ENCODE assay signal across 21 cellular contexts in the genomic region with DNA sequence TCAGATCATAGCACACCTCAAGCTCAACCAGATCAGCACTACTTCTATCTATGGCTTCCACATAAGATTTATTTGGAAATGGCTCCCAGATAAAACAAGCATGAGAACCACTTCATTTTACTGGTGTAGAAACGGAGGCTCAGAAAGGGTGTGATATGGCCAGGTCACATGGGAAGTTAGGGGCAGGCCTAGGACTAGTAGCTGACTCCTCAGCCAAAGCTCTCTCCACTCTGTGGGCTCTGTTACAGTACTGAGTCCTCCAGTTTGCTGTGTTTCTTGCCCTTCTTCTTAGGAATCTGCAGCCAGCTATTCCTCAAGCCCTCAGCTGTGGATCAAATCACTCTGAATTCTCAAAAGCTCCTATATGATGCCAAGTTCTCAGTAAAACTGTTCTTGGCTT. TPM values are rescaled to one million over a fixed set of nuclear protein-coding genes. Genes with fewer than 3 reads are reported as not detected.
"Had no signal": no experiment of that assay in that cellular context is flagged by ENCODE, and none has a peak within 500 bp of the region (broad histone marks: within the 10 kb centered on the region; RNA-seq: fewer than 3 reads in every experiment).

No MANE protein-coding gene starts in this region.

- H3K27ac Mint-ChIP-seq: activated CD8-positive, alpha-beta memory T cell treated with anti-CD3 and anti-CD28 coated beads, Interleukin-2, amount 10 ng/mL, durations not matched to agents 7 days and 5 days; activated naive CD8-positive, alpha-beta T cell treated with anti-CD3 and anti-CD28 coated beads for 36 hours; activated T-cell treated with anti-CD3 and anti-CD28 coated beads, Interleukin-2, amount 50 U/mL, for 24 hours; natural killer cell; stimulated activated naive CD8-positive, alpha-beta T cell treated with anti-CD3 and anti-CD28 coated beads, Interleukin-15, Interleukin-2, amounts not matched to agents 100 ng/mL and 50 ng/mL, for 24 hours had no signal

- DNase-seq: activated CD4-positive, alpha-beta T cell treated with anti-CD3 and anti-CD28 coated beads for 1 hour; activated CD4-positive, alpha-beta T cell treated with anti-CD3 and anti-CD28 coated beads, Interleukin-2, amount 50 U/mL, for 48 hours; activated CD8-positive, alpha-beta memory T cell treated with anti-CD3 and anti-CD28 coated beads, Interleukin-2, amount 10 ng/mL, durations not matched to agents 7 days and 5 days; activated effector memory CD4-positive, alpha-beta T cell treated with Interleukin-2 at 50 U/mL for 16 hours; activated naive CD8-positive, alpha-beta T cell treated with anti-CD3 and anti-CD28 coated beads for 36 hours; activated T-cell treated with anti-CD3 and anti-CD28 coated beads, Interleukin-2, amount 50 U/mL, for 24 hours; central memory CD4-positive, alpha-beta T cell; cortex of kidney; effector CD8-positive, alpha-beta T cell; gastrocnemius medialis; kidney; natural killer cell; occipital lobe; stimulated activated CD4-positive, alpha-beta T cell treated with anti-CD3 and anti-CD28 coated beads, Interleukin-4, amount 100 ng/mL, for 24 hours; T1000; testis had no signal

- H3K4me3 ChIP-seq: gastrocnemius medialis, lung, testis, vagina had no signal

- H3K27ac ChIP-seq: gastrocnemius medialis, testis, vagina had no signal

- H3K4me1 ChIP-seq: testis had no signal

- H3K4me3 Mint-ChIP-seq: activated CD8-positive, alpha-beta memory T cell treated with anti-CD3 and anti-CD28 coated beads, Interleukin-2, amount 10 ng/mL, durations not matched to agents 7 days and 5 days; activated naive CD8-positive, alpha-beta T cell treated with anti-CD3 and anti-CD28 coated beads for 36 hours; activated T-cell treated with anti-CD3 and anti-CD28 coated beads, Interleukin-2, amount 50 U/mL, for 24 hours; natural killer cell; stimulated activated naive CD8-positive, alpha-beta T cell treated with anti-CD3 and anti-CD28 coated beads, Interleukin-15, Interleukin-2, amounts not matched to agents 100 ng/mL and 50 ng/mL, for 24 hours had no signal

- H3K36me3 Mint-ChIP-seq: activated CD8-positive, alpha-beta memory T cell treated with anti-CD3 and anti-CD28 coated beads, Interleukin-2, amount 10 ng/mL, durations not matched to agents 7 days and 5 days; activated naive CD8-positive, alpha-beta T cell treated with anti-CD3 and anti-CD28 coated beads for 36 hours; natural killer cell had no signal

- H3K9me3 ChIP-seq: gastrocnemius medialis, testis, vagina had no signal

- ATAC-seq: activated CD8-positive, alpha-beta memory T cell treated with anti-CD3 and anti-CD28 coated beads, Interleukin-2, amount 10 ng/mL, durations not matched to agents 7 days and 5 days; natural killer cell had no signal

- H3K9me3 Mint-ChIP-seq: activated naive CD8-positive, alpha-beta T cell treated with anti-CD3 and anti-CD28 coated beads for 36 hours; activated T-cell treated with anti-CD3 and anti-CD28 coated beads, Interleukin-2, amount 50 U/mL, for 24 hours; natural killer cell; stimulated activated naive CD8-positive, alpha-beta T cell treated with anti-CD3 and anti-CD28 coated beads, Interleukin-15, Interleukin-2, amounts not matched to agents 100 ng/mL and 50 ng/mL, for 24 hours had no signal

- H3K36me3 ChIP-seq: gastrocnemius medialis, vagina had no signal

- H3K4me1 Mint-ChIP-seq: activated CD8-positive, alpha-beta memory T cell treated with anti-CD3 and anti-CD28 coated beads, Interleukin-2, amount 10 ng/mL, durations not matched to agents 7 days and 5 days; activated naive CD8-positive, alpha-beta T cell treated with anti-CD3 and anti-CD28 coated beads for 36 hours; natural killer cell had no signal

- H3K27me3 ChIP-seq: gastrocnemius medialis, testis, vagina had no signal

RNA-seq across cellular contexts. Expression of a gene that starts 42.4 kb away (rescaled TPM):
- total RNA-seq: activated CD8-positive, alpha-beta memory T cell treated with anti-CD3 and anti-CD28 coated beads, Interleukin-2, amount 10 ng/mL, durations not matched to agents 7 days and 5 days; activated naive CD8-positive, alpha-beta T cell treated with anti-CD3 and anti-CD28 coated beads for 36 hours; fibroblast of lung; gastrocnemius medialis; natural killer cell; occipital lobe; pulmonary artery endothelial cell had no signal
- polyA plus RNA-seq: fibroblast of lung had no signal
